In the genomic region with DNA sequence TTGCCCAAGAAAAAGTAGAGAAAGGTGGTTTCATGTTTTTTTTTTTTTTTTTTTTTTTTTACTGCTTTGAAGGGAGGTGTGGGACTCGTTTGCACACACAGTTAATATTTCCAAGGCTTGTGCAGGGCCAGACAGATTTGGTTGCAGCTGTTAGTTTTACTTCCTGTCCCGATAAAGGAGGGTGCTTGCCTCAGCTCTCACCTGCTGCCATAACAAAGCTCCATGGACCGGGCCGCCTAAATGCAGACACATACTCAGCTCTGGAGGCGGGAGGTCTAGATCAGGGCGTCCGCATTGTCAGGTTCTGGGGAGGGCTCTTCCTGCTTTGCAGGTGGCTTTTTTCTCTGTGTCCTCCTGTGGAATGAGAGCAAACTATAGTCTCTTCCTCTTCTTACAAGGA, we compare ENCODE assay signal across 8 cellular contexts.
DNase-seq lines count a peak whose midpoint lies in the region; ATAC-seq, FAIRE-seq and TF ChIP-seq lines count a peak whose summit lies in the region.

No MANE protein-coding gene starts in this region.

- DNase-seq in Kasumi-1 (lab: John Stamatoyannopoulos, UW), result peak; percentile 27 to 57
- DNase-seq in activated naive CD8-positive, alpha-beta T cell treated with anti-CD3 and anti-CD28 coated beads, Interleukin-2, amount 50 U/mL, for 24 hours, result peak; percentile 32
- DNase-seq in prostate gland (ENCODE audit: low spot score), result no peak
- DNase-seq in testis, result no peak
- DNase-seq in hippocampal formation (lab: John Stamatoyannopoulos, UW), result no peak
- no peak for DNase-seq in D721Med (ENCODE audit: insufficient read length, low spot score)

- peaks cover 90% of the 10 kb centered on the region for H3K4me1 Mint-ChIP-seq in activated naive CD8-positive, alpha-beta T cell treated with anti-CD3 and anti-CD28 coated beads, Interleukin-2, amount 50 U/mL, for 24 hours

- peak overlapping the region; percentile 37 for H3K27ac Mint-ChIP-seq in activated naive CD8-positive, alpha-beta T cell treated with anti-CD3 and anti-CD28 coated beads, Interleukin-2, amount 50 U/mL, for 24 hours

- 70% methylated on average over 7 of the region's 7 CpGs for WGBS in prostate gland
- 86 to 94% methylated on average over 5 to 7 of the region's 7 CpGs for WGBS in testis, 2 donors

- H3K27me3 ChIP-seq in prostate gland (replicated peaks; ENCODE audit: insufficient read depth) (no peaks in the 10 kb centered on the region), testis (no peaks in the 10 kb centered on the region)

- no peak for FAIRE-seq in D721Med (lab: Jason Lieb, UNC)

- TF ChIP-seq POLR2A in prostate gland (IDR thresholded peaks at IDR 0.05) (no peak), testis (IDR thresholded peaks at IDR 0.05) (no peak)

- H3K9me3 ChIP-seq in prostate gland (no peaks in the 10 kb centered on the region), testis (no peaks in the 10 kb centered on the region)

- H3K9me3 Mint-ChIP-seq in activated naive CD8-positive, alpha-beta T cell treated with anti-CD3 and anti-CD28 coated beads, Interleukin-2, amount 50 U/mL, for 24 hours, result no peaks in the 10 kb centered on the region

- H3K4me3 ChIP-seq in prostate gland, result no peak overlapping the region
- H3K4me3 ChIP-seq in testis, result no peak overlapping the region

- H3K36me3 Mint-ChIP-seq in activated naive CD8-positive, alpha-beta T cell treated with anti-CD3 and anti-CD28 coated beads, Interleukin-2, amount 50 U/mL, for 24 hours (ENCODE audit: low read depth), result peaks cover 4% of the 10 kb centered on the region

- peaks cover 10% of the 10 kb centered on the region for H3K4me1 ChIP-seq in prostate gland (replicated peaks)
- H3K4me1 ChIP-seq in testis, result peaks cover 27% of the 10 kb centered on the region

- no peaks in the 10 kb centered on the region for H3K27me3 Mint-ChIP-seq in activated naive CD8-positive, alpha-beta T cell treated with anti-CD3 and anti-CD28 coated beads, Interleukin-2, amount 50 U/mL, for 24 hours

- TF ChIP-seq CTCF in prostate gland (IDR thresholded peaks at IDR 0.05) (no peak), testis (IDR thresholded peaks at IDR 0.05) (no peak), D721Med (IDR thresholded peaks at IDR 0.05; ENCODE audit: insufficient read depth, missing control alignments) (no peak)

- peak overlapping the region; percentile 5 for H3K4me3 Mint-ChIP-seq in activated naive CD8-positive, alpha-beta T cell treated with anti-CD3 and anti-CD28 coated beads, Interleukin-2, amount 50 U/mL, for 24 hours

- H3K27ac ChIP-seq in prostate gland (no peak overlapping the region), testis (no peak overlapping the region)

- intact Hi-C loops in prostate gland (cut with DNase I), result no loop called here
- intact Hi-C loops in testis (cut with DNase I; ENCODE audit: low total_unique reads), result no loop called here

- ATAC-seq in GM18499 (IDR thresholded peaks at IDR 0.05; ENCODE audit: insufficient read depth, unreplicated experiment) (peak; percentile 50), GM21576 (IDR thresholded peaks at IDR 0.05; ENCODE audit: unreplicated experiment) (peak; percentile 82)
- ATAC-seq in activated naive CD8-positive, alpha-beta T cell treated with anti-CD3 and anti-CD28 coated beads, Interleukin-2, amount 50 U/mL, for 24 hours, result peak; percentile 39

- H3K36me3 ChIP-seq in prostate gland (no peaks in the 10 kb centered on the region), testis (ENCODE audit: low read depth, missing control alignments) (no peaks in the 10 kb centered on the region)

Comparison
In these comparisons a context has a peak if more than half of its experiments do, and no peak if none do; other contexts are left out.
1. DNase-seq: peak in Kasumi-1 (2 of 2) and activated naive CD8-positive, alpha-beta T cell treated with anti-CD3 and anti-CD28 coated beads, Interleukin-2, amount 50 U/mL, for 24 hours (single experiment); none in prostate gland (single experiment), testis (single experiment), hippocampal formation (0 of 2) and D721Med (single experiment).
2. Peak in every context shown above with its lines, with median percentiles within 50 percentile points of each other: ATAC-seq.